22 cellular contexts compared by ENCODE assay signal in the genomic region with DNA sequence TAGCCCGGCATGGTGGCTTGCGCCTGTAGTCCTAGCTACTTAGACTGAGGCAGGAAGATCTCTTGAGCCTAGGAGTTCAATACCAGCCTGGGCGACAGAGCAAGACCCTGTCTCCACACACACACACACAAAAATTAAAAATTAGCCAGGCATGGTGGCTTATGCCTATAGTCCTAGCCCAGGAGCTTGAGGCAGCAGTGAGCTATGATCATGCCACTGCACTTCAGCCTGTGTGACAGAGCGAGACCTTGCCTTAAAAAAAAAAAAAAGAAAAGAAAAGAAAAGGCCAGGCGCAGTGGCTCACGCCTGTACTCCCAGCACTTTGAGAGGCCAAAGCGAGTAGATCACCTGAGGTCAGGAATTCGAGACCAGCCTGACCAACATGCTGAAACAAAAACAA. TPM values are rescaled to one million over a fixed set of nuclear protein-coding genes. Genes with fewer than 3 reads are reported as not detected.
DNase-seq lines count a peak whose midpoint lies in the region; ATAC-seq, FAIRE-seq and TF ChIP-seq lines count a peak whose summit lies in the region.
"Had no signal": no experiment of that assay in that cellular context is flagged by ENCODE, and none has a peak within 500 bp of the region (broad histone marks: within the 10 kb centered on the region; RNA-seq: fewer than 3 reads in every experiment).

No MANE protein-coding gene starts in this region.

- FAIRE-seq in H1 (lab: Jason Lieb, UNC), result no peak
- FAIRE-seq: HTR-8/SVneo, K562 had no signal

- H3K36me3 Mint-ChIP-seq in activated naive CD4-positive, alpha-beta T cell treated with anti-CD3 and anti-CD28 coated beads, Interleukin-2, amount 10 ng/mL, durations not matched to agents 7 days and 5 days, result no peaks in the 10 kb centered on the region
- no peaks in the 10 kb centered on the region for H3K36me3 Mint-ChIP-seq in activated naive CD4-positive, alpha-beta T cell treated with anti-CD3 and anti-CD28 coated beads, Interleukin-2, amount 50 U/mL, for 72 hours
- H3K36me3 Mint-ChIP-seq in GM23338 (ENCODE audit: low read depth), result 0 out of 3 replicates have a peak, but pooled peaks cover 2% of the 10 kb centered on the region

- no peak overlapping the region for H3K14ac ChIP-seq in H1 (ENCODE audit: insufficient read length)

- no peak overlapping the region for H3K4ac ChIP-seq in H1 (replicated peaks; ENCODE audit: insufficient read length, low read depth, low read length)

- 0 out of 2 replicates have a peak overlapping the region, but pooled peaks have one; percentile 27 for H2BK12ac ChIP-seq in H1 (ENCODE audit: low read depth, low read length)

- H4K8ac ChIP-seq in H1 (ENCODE audit: extremely low read depth, insufficient read depth, low read length), result no peak overlapping the region

- H3F3A ChIP-seq in GM23338 (replicated peaks; ENCODE audit: low read depth), result 0 out of 2 replicates have a peak, but pooled peaks cover 2% of the 10 kb centered on the region

- no peak overlapping the region for H3K56ac ChIP-seq in H1 (replicated peaks; ENCODE audit: insufficient read length, low read depth, low read length)

- no peak for ATAC-seq in activated naive CD4-positive, alpha-beta T cell treated with anti-CD3 and anti-CD28 coated beads, Interleukin-2, amount 50 U/mL, for 72 hours
- no peak for ATAC-seq in GM23338
- ATAC-seq: K562, PC-3 had no signal

- H3K4me1 Mint-ChIP-seq in activated naive CD4-positive, alpha-beta T cell treated with anti-CD3 and anti-CD28 coated beads, Interleukin-2, amount 10 ng/mL, durations not matched to agents 7 days and 5 days, result peaks cover 30% of the 10 kb centered on the region
- peaks cover 16% of the 10 kb centered on the region for H3K4me1 Mint-ChIP-seq in GM23338

- H2BK15ac ChIP-seq in H1 (ENCODE audit: low read length), result no peak overlapping the region

- H3K9me3 ChIP-seq in H1 (ENCODE audit: insufficient read depth in 2 of 2, low read depth in 1 of 2, low read length in 1 of 2) (no peaks in the 10 kb centered on the region), A673 (ENCODE audit: low read depth, low read length, poor library complexity, severe bottlenecking) (no peaks in the 10 kb centered on the region)
- H3K9me3 ChIP-seq: SJCRH30 had no signal

- no peak for TF ChIP-seq EP300 in H1 (IDR thresholded peaks at IDR 0.05; ENCODE audit: borderline replicate concordance in 1 of 2, low read depth in 2 of 2, low read length in 2 of 2)

- 0 out of 2 replicates have a peak overlapping the region, but pooled peaks have one; percentile 48 for H2BK20ac ChIP-seq in H1 (ENCODE audit: low read length)

- BruUV-seq in A673 (replicated peaks; lab: Mats Ljungman, UMichigan), result no TSS peak

- H3K27me3 Mint-ChIP-seq in activated naive CD4-positive, alpha-beta T cell treated with anti-CD3 and anti-CD28 coated beads, Interleukin-2, amount 10 ng/mL, durations not matched to agents 7 days and 5 days, result peaks cover 53% of the 10 kb centered on the region
- peaks cover 15% of the 10 kb centered on the region for H3K27me3 Mint-ChIP-seq in GM23338 (ENCODE audit: insufficient read depth, low read depth, poor library complexity)

- H3K9me3 Mint-ChIP-seq in activated naive CD4-positive, alpha-beta T cell treated with anti-CD3 and anti-CD28 coated beads, Interleukin-2, amount 10 ng/mL, durations not matched to agents 7 days and 5 days, result no peaks in the 10 kb centered on the region
- H3K9me3 Mint-ChIP-seq in activated naive CD4-positive, alpha-beta T cell treated with anti-CD3 and anti-CD28 coated beads, Interleukin-2, amount 50 U/mL, for 72 hours, result no peaks in the 10 kb centered on the region
- peaks cover 3% of the 10 kb centered on the region; the same call in 2 of the 3 replicates for H3K9me3 Mint-ChIP-seq in GM23338
- H3K9me3 Mint-ChIP-seq: CD4-positive, alpha-beta T cell had no signal

- no peak overlapping the region for H3K9ac ChIP-seq in H1 (replicated peaks in 1 of 4; ENCODE audit: extremely low read depth in 1 of 4, low read depth in 3 of 4, low read length in 3 of 4)

- whole genome bisulfite sequencing in H1 (ENCODE audit: extremely low coverage in 1 of 2, insufficient coverage in 1 of 2, insufficient read length in 1 of 2, insufficient replicate concordance in 2 of 2, low coverage in 1 of 2, low lambda C conversion rate in 2 of 2, missing lambda C conversion rate in 1 of 2), 2 experiments, result 93% methylated on average over 4 of the region's 8 CpGs; no CpG with 5 or more reads in 1 of the 2 experiments

- no peak overlapping the region for H4K91ac ChIP-seq in H1 (replicated peaks; ENCODE audit: insufficient read length, low read length)

- POLR2A ChIA-PET in H1 (lab: Charles Lee; ENCODE audit: partially characterized antibody), result interaction anchor here (0.8 kb wide), 1 partner anchor 29 kb away, joined by 3 read pairs; no protein-coding TSS in a partner anchor
- POLR2A ChIA-PET in A673 (lab: Charles Lee; ENCODE audit: low non-redundant PET), result no interaction called here

- no peak overlapping the region for H2AK5ac ChIP-seq in H1 (ENCODE audit: low read depth, low read length)

- no peaks in the 10 kb centered on the region for H3K79me1 ChIP-seq in H1 (ENCODE audit: low read depth, low read length)

- intact Hi-C loops in posterior vena cava (cut with DNase I) (no loop called here), A673 (cut with micrococcal nuclease; ENCODE audit: unreplicated experiment) (no loop called here)

- H2BK120ac ChIP-seq in H1 (replicated peaks; ENCODE audit: low read depth, low read length), result no peak overlapping the region

- CTCF ChIA-PET in activated naive CD4-positive, alpha-beta T cell treated with anti-CD3 and anti-CD28 coated beads, Interleukin-2, amount 10 ng/mL, durations not matched to agents 7 days and 5 days (lab: Charles Lee), result interaction anchor here (0.7 to 4.9 kb wide), 6 partner anchors 9 to 115 kb away, joined by 3 to 26 read pairs (median 4); no protein-coding TSS in a partner anchor
- CTCF ChIA-PET in H1 (lab: Charles Lee; ENCODE audit: partially characterized antibody) (interaction anchor here (1.0 to 13.3 kb wide), 15 partner anchors 10 to 119 kb away, joined by 3 to 170 read pairs (median 12); partner anchors contain the start of gene RHBDL3), A673 (lab: Charles Lee) (interaction anchor here (0.7 kb wide), 1 partner anchor 98 kb away, joined by 5 read pairs; no protein-coding TSS in a partner anchor)

- H2AFZ ChIP-seq in GM23338 (no peak overlapping the region), H1 (ENCODE audit: low read length) (no peak overlapping the region)

- H3K27ac ChIP-seq in GM23338 (ENCODE audit: low read depth) (peak overlapping the region; percentile 26; the same call in 1 of the 2 replicates), H1 (ENCODE audit: low read depth, low read length) (no peak overlapping the region), A673 (ENCODE audit: low read depth, low read length, poor library complexity, severe bottlenecking) (no peak overlapping the region)
- H3K27ac ChIP-seq: HL-60, RWPE1, SJCRH30 had no signal

- no peak overlapping the region for H2BK5ac ChIP-seq in H1 (ENCODE audit: low read depth, low read length)

- H3K18ac ChIP-seq in H1 (ENCODE audit: extremely low read depth, low read length), result no peak overlapping the region

- no peak for TF ChIP-seq POLR2A in H1 (IDR thresholded peaks at IDR 0.05; ENCODE audit: control extremely low read depth in 1 of 2, low read depth in 2 of 2, low read length in 2 of 2)

- peak overlapping the region; percentile 29 for H3K27ac Mint-ChIP-seq in activated naive CD4-positive, alpha-beta T cell treated with anti-CD3 and anti-CD28 coated beads, Interleukin-2, amount 10 ng/mL, durations not matched to agents 7 days and 5 days
- no peak overlapping the region for H3K27ac Mint-ChIP-seq in activated naive CD4-positive, alpha-beta T cell treated with anti-CD3 and anti-CD28 coated beads, Interleukin-2, amount 50 U/mL, for 72 hours
- H3K27ac Mint-ChIP-seq in GM23338, result peak overlapping the region; percentile 82; the same call in 1 of the 2 replicates
- H3K27ac Mint-ChIP-seq: CD4-positive, alpha-beta T cell had no signal

- H3K79me2 ChIP-seq in GM23338 (replicated peaks; ENCODE audit: insufficient read depth) (no peaks in the 10 kb centered on the region), H1 (ENCODE audit: control insufficient read depth in 1 of 2, insufficient read depth in 2 of 2, low read length in 2 of 2) (no peaks in the 10 kb centered on the region)

- no peak for DNase-seq in activated naive CD4-positive, alpha-beta T cell treated with anti-CD3 and anti-CD28 coated beads, Interleukin-2, amount 10 ng/mL, durations not matched to agents 7 days and 5 days
- DNase-seq in activated naive CD4-positive, alpha-beta T cell treated with anti-CD3 and anti-CD28 coated beads, Interleukin-2, amount 50 U/mL, for 72 hours (ENCODE audit: low spot score in 2 of 2), result no peak
- DNase-seq in GM23338 (ENCODE audit: low spot score), result no peak
- no peak for DNase-seq in H1 (ENCODE audit: low read depth in 1 of 2, low spot score in 2 of 2)
- peak; percentile 11 for DNase-seq in posterior vena cava (ENCODE audit: low spot score)
- DNase-seq in A673 (ENCODE audit: low spot score), result no peak
- DNase-seq in NCI-H1694 treated with DMSO at 0.1 percent for 48 hours (lab: John Stamatoyannopoulos, UW), result no peak
- DNase-seq: ACHN; AML-193; Calu3; CD4-positive, alpha-beta T cell; MV-4-11; NCI-H1417; NCI-H1930; NCI-H2171; NCI-H82; PC-3; SJCRH30 had no signal

- H3K4me1 ChIP-seq in GM23338 (ENCODE audit: insufficient read depth) (peaks cover 5% of the 10 kb centered on the region), H1 (replicated peaks in 1 of 4; ENCODE audit: control insufficient read depth in 3 of 4, insufficient read depth in 4 of 4, low read length in 3 of 4) (peaks cover 0 to 6% (median 1%) of the 10 kb centered on the region in 4 experiments; a peak in 2 of 7 replicates), A673 (ENCODE audit: insufficient read depth, low read length, poor library complexity, severe bottlenecking) (no peaks in the 10 kb centered on the region)
- H3K4me1 ChIP-seq: SJCRH30 had no signal

- H3K4me2 ChIP-seq in GM23338, result no peak overlapping the region
- no peak overlapping the region for H3K4me2 ChIP-seq in H1 (ENCODE audit: insufficient read depth in 1 of 2, low read depth in 2 of 2, low read length in 2 of 2)

- TF ChIP-seq CTCF in GM23338 (conservative IDR thresholded peaks at IDR 0.05; ENCODE audit: low read depth in 2 of 2), result no peak
- TF ChIP-seq CTCF in H1 (IDR thresholded peaks at IDR 0.05; ENCODE audit: control extremely low read depth in 1 of 3, insufficient read depth in 1 of 3, low read depth in 1 of 3, low read length in 3 of 3), result no peak
- TF ChIP-seq CTCF in A673 (conservative IDR thresholded peaks at IDR 0.05; ENCODE audit: low read depth, low read length), result no peak

- H3K4me3 Mint-ChIP-seq in activated naive CD4-positive, alpha-beta T cell treated with anti-CD3 and anti-CD28 coated beads, Interleukin-2, amount 10 ng/mL, durations not matched to agents 7 days and 5 days, result no peak overlapping the region
- no peak overlapping the region for H3K4me3 Mint-ChIP-seq in GM23338

- no peak overlapping the region for H4K5ac ChIP-seq in H1 (ENCODE audit: insufficient read length, low read depth, low read length)

- H3K23ac ChIP-seq in H1 (ENCODE audit: insufficient read length), result no peak overlapping the region

- no peaks in the 10 kb centered on the region for H3K36me3 ChIP-seq in GM23338 (ENCODE audit: insufficient read depth)
- H3K36me3 ChIP-seq in H1 (ENCODE audit: control insufficient read depth in 2 of 4, insufficient read depth in 4 of 4, low read length in 3 of 4), result peaks cover 0 to 5% (median 0%) of the 10 kb centered on the region in 4 experiments; a peak in 1 of 8 replicates
- H3K36me3 ChIP-seq in A673 (ENCODE audit: insufficient read depth, low read length, poor library complexity, severe bottlenecking), result no peaks in the 10 kb centered on the region
- H3K36me3 ChIP-seq: SJCRH30 had no signal

- H4K20me1 ChIP-seq in GM23338 (replicated peaks; ENCODE audit: insufficient read depth) (no peaks in the 10 kb centered on the region), H1 (replicated peaks in 1 of 2; ENCODE audit: control insufficient read depth in 1 of 2, insufficient read depth in 2 of 2, low read length in 2 of 2) (no peaks in the 10 kb centered on the region)

- H3K9me2 ChIP-seq in GM23338 (ENCODE audit: insufficient read depth), result no peaks in the 10 kb centered on the region

- H3K23me2 ChIP-seq in H1 (ENCODE audit: low read depth, low read length), result no peaks in the 10 kb centered on the region

- H3K4me3 ChIP-seq in GM23338, result no peak overlapping the region
- H3K4me3 ChIP-seq in H1 (ENCODE audit: extremely low read depth in 1 of 4, insufficient read depth in 2 of 4, low read depth in 3 of 4, low read length in 4 of 4), result no peak overlapping the region
- no peak overlapping the region for H3K4me3 ChIP-seq in A673 (ENCODE audit: low read depth, low read length, poor library complexity, severe bottlenecking)
- H3K4me3 ChIP-seq: K562, SJCRH30 had no signal

- no peaks in the 10 kb centered on the region for H3K27me3 ChIP-seq in GM23338 (ENCODE audit: insufficient read depth)
- no peaks in the 10 kb centered on the region for H3K27me3 ChIP-seq in H1 (replicated peaks in 1 of 4; ENCODE audit: control insufficient read depth in 3 of 4, extremely low read depth in 1 of 4, insufficient read depth in 3 of 4, low read length in 3 of 4)
- no peaks in the 10 kb centered on the region for H3K27me3 ChIP-seq in A673 (replicated peaks; ENCODE audit: insufficient read depth, low read depth, low read length, poor library complexity)
- H3K27me3 ChIP-seq: SJCRH30 had no signal

- no peak for TF ChIP-seq RAD21 in H1 (IDR thresholded peaks at IDR 0.05 in 1 of 2, conservative IDR thresholded peaks at IDR 0.05 in 1 of 2; ENCODE audit: low read depth in 2 of 2, low read length in 2 of 2)

RNA-seq across cellular contexts. Expression of gene C17orf75, which starts 23.9 kb away (rescaled TPM):
- 10 to 100 TPM; 10.8 to 24.5 TPM for total RNA-seq in activated naive CD4-positive, alpha-beta T cell treated with anti-CD3 and anti-CD28 coated beads, Interleukin-2, amount 50 U/mL, for 72 hours
- 26.8 and 35.9 TPM in 2 replicates for total RNA-seq in GM23338 (2014; rRNA removed; shearing (Covaris generic))
- polyA plus RNA-seq in GM23338 (2016; fragmentation: Nextera tagmentation; extraction: Ambion mirVana) (43.3 and 50.1 TPM in 2 replicates), H1 (2011; rRNA removed) (12.0 and 15.8 TPM in 2 replicates)
- 35.4 and 42.6 TPM in 2 replicates for total RNA-seq in H1 (2021; fragmentation: NEBNext Ultra II Directional; extraction: Animal tissue kit (Norgen Biotek cat#: 25700))
- polyA plus RNA-seq in H1 (2011; cell fraction: cytosol; rRNA removed), result 28.3 TPM
- 17.9 TPM for polyA plus RNA-seq in H1 (2011; cell fraction: nucleus; rRNA removed)
- polyA plus RNA-seq in H1 (2012, experiment 1 of 2), result 27.6 to 38.1 TPM (median 37.1 TPM) in 4 replicates
- 5.0 TPM for polyA plus RNA-seq in H1 (2012, experiment 2 of 2)
- polyA plus RNA-seq in H1 (2013, experiment 1 of 2), result 29.9 TPM
- 28.1 TPM for polyA plus RNA-seq in H1 (2013, experiment 2 of 2)
- polyA minus RNA-seq in H1 (2011; rRNA and poly(A)+ RNA removed), result 19.6 and 23.2 TPM in 2 replicates
- 16.4 TPM for polyA minus RNA-seq in H1 (2011; cell fraction: cytosol; rRNA and poly(A)+ RNA removed)
- 21.9 TPM for polyA minus RNA-seq in H1 (2011; cell fraction: nucleus; rRNA and poly(A)+ RNA removed)
- total RNA-seq in posterior vena cava (10 to 100 TPM; 12.1 to 14.3 TPM), A673 (2021) (26.9 and 37.3 TPM in 2 replicates)

RNA-seq across cellular contexts. Expression of gene ZNF207, which starts 31.9 kb away (rescaled TPM):
- 100 to 1,000 TPM; 255 to 256 TPM for total RNA-seq in activated naive CD4-positive, alpha-beta T cell treated with anti-CD3 and anti-CD28 coated beads, Interleukin-2, amount 50 U/mL, for 72 hours
- total RNA-seq in GM23338 (2014; rRNA removed; shearing (Covaris generic)), result 234 and 240 TPM in 2 replicates
- polyA plus RNA-seq in GM23338 (2016; fragmentation: Nextera tagmentation; extraction: Ambion mirVana) (155 and 171 TPM in 2 replicates), H1 (2011; rRNA removed) (214 and 286 TPM in 2 replicates)
- total RNA-seq in H1 (2021; fragmentation: NEBNext Ultra II Directional; extraction: Animal tissue kit (Norgen Biotek cat#: 25700)), result 254 and 268 TPM in 2 replicates
- polyA plus RNA-seq in H1 (2011; cell fraction: cytosol; rRNA removed), result 246 TPM
- 286 TPM for polyA plus RNA-seq in H1 (2011; cell fraction: nucleus; rRNA removed)
- 183 to 222 TPM (median 202 TPM) in 4 replicates for polyA plus RNA-seq in H1 (2012, experiment 1 of 2)
- 68.0 TPM for polyA plus RNA-seq in H1 (2012, experiment 2 of 2)
- 185 TPM for polyA plus RNA-seq in H1 (2013, experiment 1 of 2)
- 175 TPM for polyA plus RNA-seq in H1 (2013, experiment 2 of 2)
- polyA minus RNA-seq in H1 (2011; rRNA and poly(A)+ RNA removed), result 453 and 460 TPM in 2 replicates
- polyA minus RNA-seq in H1 (2011; cell fraction: cytosol; rRNA and poly(A)+ RNA removed), result 181 TPM
- polyA minus RNA-seq in H1 (2011; cell fraction: nucleus; rRNA and poly(A)+ RNA removed), result 307 TPM
- total RNA-seq in posterior vena cava (100 to 1,000 TPM; 113 TPM), A673 (2021) (177 and 178 TPM in 2 replicates)

RNA-seq across cellular contexts. Expression of gene RHBDL3, which starts 52.4 kb away (rescaled TPM):
- under 1 TPM in 1 of 2 donors, not detected in 1; 0.14 TPM for total RNA-seq in activated naive CD4-positive, alpha-beta T cell treated with anti-CD3 and anti-CD28 coated beads, Interleukin-2, amount 50 U/mL, for 72 hours
- 8.1 and 12.3 TPM in 2 replicates for total RNA-seq in GM23338 (2014; rRNA removed; shearing (Covaris generic))
- polyA plus RNA-seq in GM23338 (2016; fragmentation: Nextera tagmentation; extraction: Ambion mirVana), result 2.0 and 2.3 TPM in 2 replicates
- 11.8 and 12.2 TPM in 2 replicates for total RNA-seq in H1 (2021; fragmentation: NEBNext Ultra II Directional; extraction: Animal tissue kit (Norgen Biotek cat#: 25700))
- 9.6 and 15.9 TPM in 2 replicates for polyA plus RNA-seq in H1 (2011; rRNA removed)
- 12.9 TPM for polyA plus RNA-seq in H1 (2011; cell fraction: cytosol; rRNA removed)
- 19.8 TPM for polyA plus RNA-seq in H1 (2011; cell fraction: nucleus; rRNA removed)
- 10.2 to 14.8 TPM (median 13.4 TPM) in 4 replicates for polyA plus RNA-seq in H1 (2012, experiment 1 of 2)
- polyA plus RNA-seq in H1 (2012, experiment 2 of 2), result 8.6 TPM
- 2.7 TPM for polyA plus RNA-seq in H1 (2013, experiment 1 of 2)
- polyA plus RNA-seq in H1 (2013, experiment 2 of 2), result 2.7 TPM
- 15.4 and 19.0 TPM in 2 replicates for polyA minus RNA-seq in H1 (2011; rRNA and poly(A)+ RNA removed)
- polyA minus RNA-seq in H1 (2011; cell fraction: cytosol; rRNA and poly(A)+ RNA removed), result 8.8 TPM
- polyA minus RNA-seq in H1 (2011; cell fraction: nucleus; rRNA and poly(A)+ RNA removed), result 12.4 TPM
- total RNA-seq in posterior vena cava, result under 1 TPM in 1 of 2 donors, not detected in 1; 0.86 TPM
- total RNA-seq in A673 (2021), result 0.80 and 0.90 TPM in 2 replicates
- total RNA-seq: PC-3, SJCRH30 had no signal

Comparison
In these comparisons a context has a peak if more than half of its experiments do, and no peak if none do; other contexts are left out.
1. H3K27ac Mint-ChIP-seq: peak in activated naive CD4-positive, alpha-beta T cell treated with anti-CD3 and anti-CD28 coated beads, Interleukin-2, amount 10 ng/mL, durations not matched to agents 7 days and 5 days (single experiment) and GM23338 (single experiment); none in activated naive CD4-positive, alpha-beta T cell treated with anti-CD3 and anti-CD28 coated beads, Interleukin-2, amount 50 U/mL, for 72 hours (0 of 2).